In genomic region chr15:93071469-93071891, GRCh38 we compare ENCODE assay signal across 11 cellular contexts. TPM values are rescaled to one million over a fixed set of nuclear protein-coding genes. Genes with fewer than 3 reads are reported as not detected.
A peak's percentile ranks its signal among the peaks of the same experiment; 100 is the strongest.
DNase-seq lines count a peak whose midpoint lies in the region; ATAC-seq and TF ChIP-seq lines count a peak whose summit lies in the region.
"Had no signal": no experiment of that assay in that cellular context is flagged by ENCODE, and none has a peak within 500 bp of the region (broad histone marks: within the 10 kb centered on the region; RNA-seq: fewer than 3 reads in every experiment).

No MANE protein-coding gene starts in this region.

- no peak for ATAC-seq in lower lobe of right lung

- DNase-seq in dorsolateral prefrontal cortex = no peak
- DNase-seq in lower lobe of right lung = no peak
- no peak for DNase-seq in DMS153 treated with DMSO at 0.1 percent for 48 hours (lab: John Stamatoyannopoulos, UW; ENCODE audit: unreplicated experiment)
- DNase-seq in HuH-7 (ENCODE audit: low spot score) = no peak
- DNase-seq in GM19238 (ENCODE audit: insufficient read length, low spot score) = no peak
- DNase-seq in occipital lobe (lab: John Stamatoyannopoulos, UW) = no peak
- DNase-seq: activated CD4-positive, alpha-beta T cell treated with anti-CD3 and anti-CD28 coated beads for 4 hours; OCI-M1 had no signal

- H3K9me3 ChIP-seq in HUES6 (ENCODE audit: control insufficient read depth, insufficient read depth, low read depth, low read length) (no peaks in the 10 kb centered on the region), lower lobe of right lung (no peaks in the 10 kb centered on the region), subcutaneous abdominal adipose tissue (ENCODE audit: control insufficient read depth in 5 of 5, low read length in 5 of 5) (no peaks in the 10 kb centered on the region)

- no peak for TF ChIP-seq CTCF in dorsolateral prefrontal cortex (IDR thresholded peaks at IDR 0.05 in 54 of 56, conservative IDR thresholded peaks at IDR 0.05 in 2 of 56; ENCODE audit: low read depth in 1 of 56, partially characterized antibody in 56 of 56)
- no peak for TF ChIP-seq CTCF in lower lobe of right lung (IDR thresholded peaks at IDR 0.05)

- H3K36me3 ChIP-seq in HUES6 (ENCODE audit: control insufficient read depth, insufficient read depth, low read length) = no peaks in the 10 kb centered on the region
- no peaks in the 10 kb centered on the region for H3K36me3 ChIP-seq in lower lobe of right lung
- H3K36me3 ChIP-seq in subcutaneous abdominal adipose tissue (ENCODE audit: control insufficient read depth in 5 of 5, insufficient read depth in 5 of 5, low read length in 5 of 5) = no peaks in the 10 kb centered on the region

- H3K4me3 ChIP-seq in HUES6 (ENCODE audit: low read depth, low read length) (peak overlapping the region; percentile 95), dorsolateral prefrontal cortex (peak overlapping the region in 58 of 59 donors; percentile 47 to 81 (median 68)), lower lobe of right lung (peak overlapping the region; percentile 65), subcutaneous abdominal adipose tissue (ENCODE audit: low read depth in 1 of 5, low read length in 5 of 5) (peak overlapping the region; percentile 66 to 83 (median 77))

- peaks cover 16% of the 10 kb centered on the region for H3K27me3 ChIP-seq in HUES6 (ENCODE audit: control insufficient read depth, insufficient read depth, low read length)
- H3K27me3 ChIP-seq in dorsolateral prefrontal cortex = peaks cover 0 to 27% (median 0%) of the 10 kb centered on the region in 45 donors
- peaks cover 39% of the 10 kb centered on the region for H3K27me3 ChIP-seq in lower lobe of right lung (ENCODE audit: low read depth)
- H3K27me3 ChIP-seq in subcutaneous abdominal adipose tissue (ENCODE audit: control insufficient read depth in 5 of 5, insufficient read depth in 4 of 5, low read length in 5 of 5) = peaks cover 0 to 6% (median 0%) of the 10 kb centered on the region in 5 donors

- H3K27ac ChIP-seq in HUES6 (ENCODE audit: low read depth, low read length) (no peak overlapping the region), dorsolateral prefrontal cortex (peak overlapping the region in 49 of 59 donors; percentile 5 to 89 (median 71)), lower lobe of right lung (no peak overlapping the region), subcutaneous abdominal adipose tissue (ENCODE audit: low read depth, low read length) (no peak overlapping the region)
- H3K27ac ChIP-seq: epithelial cell of prostate had no signal

- H3K4me1 ChIP-seq in HUES6 (ENCODE audit: control insufficient read depth, insufficient read depth, low read length) (peaks cover 47% of the 10 kb centered on the region), lower lobe of right lung (peaks cover 15% of the 10 kb centered on the region), subcutaneous abdominal adipose tissue (ENCODE audit: control insufficient read depth in 5 of 5, insufficient read depth in 5 of 5, low read length in 5 of 5) (peaks cover 4 to 68% (median 60%) of the 10 kb centered on the region in 5 donors)

- peak overlapping the region; percentile 54 for H3K9ac ChIP-seq in HUES6 (ENCODE audit: low read length)
- H3K9ac ChIP-seq in subcutaneous abdominal adipose tissue (ENCODE audit: low read length in 5 of 5) = peak overlapping the region in 4 of 5 donors; percentile 1 to 82 (median 57)

- intact Hi-C loops in dorsolateral prefrontal cortex (cut with DNase I) (no loop called here), lower lobe of right lung (cut with DNase I) (no loop called here)

RNA-seq across cellular contexts. Expression of gene RGMA, which starts 17.5 kb away (rescaled TPM):
- 100 to 1,000 TPM in 17 of 120 experiments, 10 to 100 TPM in 103; 48.2 to 210 (median 77.1) TPM for total RNA-seq in dorsolateral prefrontal cortex
- total RNA-seq in lower lobe of right lung = 9.7 TPM
- total RNA-seq in occipital lobe = 8.1 TPM

Comparison
In these comparisons a context has a peak if more than half of its experiments do, and no peak if none do; other contexts are left out.
1. H3K27ac ChIP-seq: peak in dorsolateral prefrontal cortex (49 of 59); none in HUES6 (single experiment), lower lobe of right lung (single experiment) and subcutaneous abdominal adipose tissue (single experiment).
2. Peak in every context shown above with its lines, with median percentiles within 50 percentile points of each other: H3K4me3 ChIP-seq.